Comparison of ENCODE assay signal across 1 cellular context in genomic region chr2:60481257-60481656, GRCh38.
TF ChIP-seq lines count a peak whose summit lies in the region.

No MANE protein-coding gene starts in this region.

TF ChIP-seq in GM23338, 12 proteins besides CTCF, POLR2A, EP300 and RAD21 (continued from another document):
- TF ChIP-seq, protein P1, sequence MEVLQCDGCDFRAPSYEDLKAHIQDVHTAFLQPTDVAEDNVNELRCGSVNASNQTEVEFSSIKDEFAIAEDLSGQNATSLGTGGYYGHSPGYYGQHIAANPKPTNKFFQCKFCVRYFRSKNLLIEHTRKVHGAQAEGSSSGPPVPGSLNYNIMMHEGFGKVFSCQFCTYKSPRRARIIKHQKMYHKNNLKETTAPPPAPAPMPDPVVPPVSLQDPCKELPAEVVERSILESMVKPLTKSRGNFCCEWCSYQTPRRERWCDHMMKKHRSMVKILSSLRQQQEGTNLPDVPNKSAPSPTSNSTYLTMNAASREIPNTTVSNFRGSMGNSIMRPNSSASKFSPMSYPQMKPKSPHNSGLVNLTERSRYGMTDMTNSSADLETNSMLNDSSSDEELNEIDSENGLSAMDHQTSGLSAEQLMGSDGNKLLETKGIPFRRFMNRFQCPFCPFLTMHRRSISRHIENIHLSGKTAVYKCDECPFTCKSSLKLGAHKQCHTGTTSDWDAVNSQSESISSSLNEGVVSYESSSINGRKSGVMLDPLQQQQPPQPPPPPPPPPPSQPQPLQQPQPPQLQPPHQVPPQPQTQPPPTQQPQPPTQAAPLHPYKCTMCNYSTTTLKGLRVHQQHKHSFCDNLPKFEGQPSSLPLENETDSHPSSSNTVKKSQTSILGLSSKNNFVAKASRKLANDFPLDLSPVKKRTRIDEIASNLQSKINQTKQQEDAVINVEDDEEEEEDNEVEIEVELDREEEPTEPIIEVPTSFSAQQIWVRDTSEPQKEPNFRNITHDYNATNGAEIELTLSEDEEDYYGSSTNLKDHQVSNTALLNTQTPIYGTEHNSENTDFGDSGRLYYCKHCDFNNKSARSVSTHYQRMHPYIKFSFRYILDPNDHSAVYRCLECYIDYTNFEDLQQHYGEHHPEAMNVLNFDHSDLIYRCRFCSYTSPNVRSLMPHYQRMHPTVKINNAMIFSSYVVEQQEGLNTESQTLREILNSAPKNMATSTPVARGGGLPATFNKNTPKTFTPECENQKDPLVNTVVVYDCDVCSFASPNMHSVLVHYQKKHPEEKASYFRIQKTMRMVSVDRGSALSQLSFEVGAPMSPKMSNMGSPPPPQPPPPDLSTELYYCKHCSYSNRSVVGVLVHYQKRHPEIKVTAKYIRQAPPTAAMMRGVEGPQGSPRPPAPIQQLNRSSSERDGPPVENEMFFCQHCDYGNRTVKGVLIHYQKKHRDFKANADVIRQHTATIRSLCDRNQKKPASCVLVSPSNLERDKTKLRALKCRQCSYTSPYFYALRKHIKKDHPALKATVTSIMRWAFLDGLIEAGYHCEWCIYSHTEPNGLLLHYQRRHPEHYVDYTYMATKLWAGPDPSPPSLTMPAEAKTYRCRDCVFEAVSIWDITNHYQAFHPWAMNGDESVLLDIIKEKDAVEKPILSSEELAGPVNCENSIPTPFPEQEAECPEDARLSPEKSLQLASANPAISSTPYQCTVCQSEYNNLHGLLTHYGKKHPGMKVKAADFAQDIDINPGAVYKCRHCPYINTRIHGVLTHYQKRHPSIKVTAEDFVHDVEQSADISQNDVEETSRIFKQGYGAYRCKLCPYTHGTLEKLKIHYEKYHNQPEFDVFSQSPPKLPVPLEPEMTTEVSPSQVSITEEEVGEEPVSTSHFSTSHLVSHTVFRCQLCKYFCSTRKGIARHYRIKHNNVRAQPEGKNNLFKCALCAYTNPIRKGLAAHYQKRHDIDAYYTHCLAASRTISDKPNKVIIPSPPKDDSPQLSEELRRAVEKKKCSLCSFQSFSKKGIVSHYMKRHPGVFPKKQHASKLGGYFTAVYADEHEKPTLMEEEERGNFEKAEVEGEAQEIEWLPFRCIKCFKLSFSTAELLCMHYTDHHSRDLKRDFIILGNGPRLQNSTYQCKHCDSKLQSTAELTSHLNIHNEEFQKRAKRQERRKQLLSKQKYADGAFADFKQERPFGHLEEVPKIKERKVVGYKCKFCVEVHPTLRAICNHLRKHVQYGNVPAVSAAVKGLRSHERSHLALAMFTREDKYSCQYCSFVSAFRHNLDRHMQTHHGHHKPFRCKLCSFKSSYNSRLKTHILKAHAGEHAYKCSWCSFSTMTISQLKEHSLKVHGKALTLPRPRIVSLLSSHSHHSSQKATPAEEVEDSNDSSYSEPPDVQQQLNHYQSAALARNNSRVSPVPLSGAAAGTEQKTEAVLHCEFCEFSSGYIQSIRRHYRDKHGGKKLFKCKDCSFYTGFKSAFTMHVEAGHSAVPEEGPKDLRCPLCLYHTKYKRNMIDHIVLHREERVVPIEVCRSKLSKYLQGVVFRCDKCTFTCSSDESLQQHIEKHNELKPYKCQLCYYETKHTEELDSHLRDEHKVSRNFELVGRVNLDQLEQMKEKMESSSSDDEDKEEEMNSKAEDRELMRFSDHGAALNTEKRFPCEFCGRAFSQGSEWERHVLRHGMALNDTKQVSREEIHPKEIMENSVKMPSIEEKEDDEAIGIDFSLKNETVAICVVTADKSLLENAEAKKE (CRISPR knock-in tag; IDR thresholded peaks at IDR 0.05), result no peak
- TF ChIP-seq, protein P2, sequence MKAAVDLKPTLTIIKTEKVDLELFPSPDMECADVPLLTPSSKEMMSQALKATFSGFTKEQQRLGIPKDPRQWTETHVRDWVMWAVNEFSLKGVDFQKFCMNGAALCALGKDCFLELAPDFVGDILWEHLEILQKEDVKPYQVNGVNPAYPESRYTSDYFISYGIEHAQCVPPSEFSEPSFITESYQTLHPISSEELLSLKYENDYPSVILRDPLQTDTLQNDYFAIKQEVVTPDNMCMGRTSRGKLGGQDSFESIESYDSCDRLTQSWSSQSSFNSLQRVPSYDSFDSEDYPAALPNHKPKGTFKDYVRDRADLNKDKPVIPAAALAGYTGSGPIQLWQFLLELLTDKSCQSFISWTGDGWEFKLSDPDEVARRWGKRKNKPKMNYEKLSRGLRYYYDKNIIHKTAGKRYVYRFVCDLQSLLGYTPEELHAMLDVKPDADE (IDR thresholded peaks at IDR 0.05), result no peak
- no peak for TF ChIP-seq NANOG (IDR thresholded peaks at IDR 0.05; ENCODE audit: borderline replicate concordance)
- TF ChIP-seq POLR2AphosphoS5 (IDR thresholded peaks at IDR 0.05; ENCODE audit: low read depth), result no peak
- TF ChIP-seq STAT1 (IDR thresholded peaks at IDR 0.05; ENCODE audit: unreplicated experiment), result no peak
- TF ChIP-seq EZH2 (IDR thresholded peaks at IDR 0.05; ENCODE audit: low read depth, unreplicated experiment), result no peak
- no peak for TF ChIP-seq CREB1 (CRISPR knock-in tag; IDR thresholded peaks at IDR 0.05; ENCODE audit: low read depth)
